In the genomic region with DNA sequence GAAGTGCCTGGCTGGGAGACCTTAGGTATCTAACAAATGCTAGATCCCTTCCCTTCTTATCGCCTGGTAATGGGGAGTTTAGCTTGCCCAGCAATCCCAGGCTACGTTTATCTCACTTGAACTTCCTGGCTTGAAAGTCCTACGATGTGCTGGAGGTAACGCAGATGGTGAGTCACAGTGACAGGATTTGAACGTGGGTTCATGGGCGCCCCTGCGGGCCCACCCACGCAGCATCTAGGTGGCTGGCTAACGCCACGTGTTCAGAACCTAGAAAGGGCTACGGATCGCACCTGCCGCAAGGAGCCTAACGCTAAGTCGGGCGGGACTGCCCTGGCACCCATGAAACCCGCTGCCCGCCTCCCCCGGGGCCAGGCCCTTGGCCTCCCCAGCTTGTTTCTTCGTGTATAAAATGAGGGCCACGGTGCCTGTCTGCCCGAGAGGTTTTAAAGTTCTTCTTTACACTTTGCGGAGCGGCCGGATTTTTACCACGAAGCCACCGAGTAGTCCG, we compare ENCODE assay signal across 8 cellular contexts. TPM values are rescaled to one million over a fixed set of nuclear protein-coding genes. Genes with fewer than 3 reads are reported as not detected.
DNase-seq lines count a peak whose midpoint lies in the region; TF ChIP-seq lines count a peak whose summit lies in the region.

No MANE protein-coding gene starts in this region.

- H3K4me2 ChIP-seq in MM.1S (ENCODE audit: low read depth, low read length), result peak overlapping the region; percentile 97

- H3K27me3 ChIP-seq in GM06990 (replicated peaks; ENCODE audit: control insufficient read depth, insufficient read depth, low read length) (no peaks in the 10 kb centered on the region), H7 (ENCODE audit: control insufficient read depth, insufficient read depth, low read length) (peaks cover 85% of the 10 kb centered on the region), MM.1S (replicated peaks; ENCODE audit: insufficient read depth, low read length) (no peaks in the 10 kb centered on the region)

- no peaks in the 10 kb centered on the region for H3K36me3 ChIP-seq in GM06990 (ENCODE audit: control insufficient read depth, insufficient read depth, low read length)
- H3K36me3 ChIP-seq in H7 (replicated peaks; ENCODE audit: control insufficient read depth, insufficient read depth, low read length), result no peaks in the 10 kb centered on the region
- H3K36me3 ChIP-seq in MM.1S (replicated peaks; ENCODE audit: insufficient read depth, low read length), result no peaks in the 10 kb centered on the region

- no peaks in the 10 kb centered on the region for H3K36me3 Mint-ChIP-seq in mesothelial cell of epicardium

- DNase-seq in GM06990 (ENCODE audit: extremely low read depth, insufficient read length) (no peak), H7 (peak; percentile 46), MM.1S (peak; percentile 67), mesothelial cell of epicardium (ENCODE audit: low spot score in 2 of 2, unreplicated experiment in 2 of 2) (no peak), DMS153 (lab: John Stamatoyannopoulos, UW) (no peak)
- DNase-seq in activated CD4-positive, alpha-beta T cell treated with anti-CD3 and anti-CD28 coated beads, Interleukin-2, amount 50 U/mL, for 1 hour, result peak; percentile 83
- DNase-seq in effector CD4-positive, alpha-beta T cell, result peak; percentile 85
- peak; percentile 78 for DNase-seq in stimulated activated CD8-positive, alpha-beta memory T cell treated with anti-CD3 and anti-CD28 coated beads, Interleukin-4, amount 100 ng/mL, for 24 hours (ENCODE audit: low read depth)

- peaks cover 6% of the 10 kb centered on the region for H3K27me3 Mint-ChIP-seq in mesothelial cell of epicardium (ENCODE audit: low read depth)

- peaks cover 65% of the 10 kb centered on the region for H3K4me1 Mint-ChIP-seq in mesothelial cell of epicardium

- peaks cover 38% of the 10 kb centered on the region for H3K79me2 ChIP-seq in MM.1S (ENCODE audit: low read length)

- H3K9me2 ChIP-seq in MM.1S (replicated peaks; ENCODE audit: insufficient read depth, low read length), result no peaks in the 10 kb centered on the region

- peak overlapping the region; percentile 90 for H3K9ac ChIP-seq in MM.1S (ENCODE audit: low read length)

- H3K4me3 ChIP-seq in GM06990 (replicated peaks; ENCODE audit: low read depth, low read length) (peak overlapping the region; percentile 77), H7 (ENCODE audit: insufficient read depth, low read depth, low read length) (peak overlapping the region; percentile 50), MM.1S (ENCODE audit: low read length) (peak overlapping the region; percentile 73)

- no peaks in the 10 kb centered on the region for H3K9me3 Mint-ChIP-seq in mesothelial cell of epicardium

- peaks cover 15% of the 10 kb centered on the region for H4K20me1 ChIP-seq in MM.1S (ENCODE audit: insufficient read depth, low read length)

- TF ChIP-seq CTCF in GM06990 (IDR thresholded peaks at IDR 0.05; ENCODE audit: insufficient read depth, low read length, poor library complexity, severe bottlenecking) (no peak), MM.1S (IDR thresholded peaks at IDR 0.05; ENCODE audit: low read length) (no peak; the same call in 1 of the 2 replicates), mesothelial cell of epicardium (IDR thresholded peaks at IDR 0.05; ENCODE audit: unreplicated experiment) (no peak)

- peak overlapping the region; percentile 75 for H2AFZ ChIP-seq in MM.1S (ENCODE audit: low read length)

- peak overlapping the region; percentile 37 for H3K27ac Mint-ChIP-seq in mesothelial cell of epicardium

- no peaks in the 10 kb centered on the region for H3K9me3 ChIP-seq in MM.1S (replicated peaks; ENCODE audit: insufficient read depth, low read length)

- peak overlapping the region; percentile 96 for H3K27ac ChIP-seq in MM.1S (ENCODE audit: low read length)

- peaks cover 30% of the 10 kb centered on the region for H3K4me1 ChIP-seq in MM.1S (ENCODE audit: low read length)

- peaks cover 32% of the 10 kb centered on the region for H3F3A ChIP-seq in MM.1S (ENCODE audit: insufficient read depth, low read length)

- H3K4me3 Mint-ChIP-seq in mesothelial cell of epicardium, result peak overlapping the region; percentile 79

RNA-seq across cellular contexts. Expression of a gene that starts 0.6 kb away (rescaled TPM):
- 30.0 and 50.8 TPM in 2 replicates for total RNA-seq in H7 (2014; rRNA removed; shearing (Covaris generic))
- total RNA-seq in mesothelial cell of epicardium, result 65.7 to 72.7 TPM (median 71.7 TPM) in 3 replicates

Comparison
In these comparisons a context has a peak if more than half of its experiments do, and no peak if none do; other contexts are left out.
1. DNase-seq: peak in H7 (single experiment), MM.1S (single experiment), activated CD4-positive, alpha-beta T cell treated with anti-CD3 and anti-CD28 coated beads, Interleukin-2, amount 50 U/mL, for 1 hour (single experiment), effector CD4-positive, alpha-beta T cell (single experiment) and stimulated activated CD8-positive, alpha-beta memory T cell treated with anti-CD3 and anti-CD28 coated beads, Interleukin-4, amount 100 ng/mL, for 24 hours (single experiment); none in GM06990 (single experiment), mesothelial cell of epicardium (0 of 2) and DMS153 (single experiment).
2. Peak in every context shown above with its lines, with median percentiles within 50 percentile points of each other: H3K4me3 ChIP-seq.